In genomic region chrX:110015027-110015426, GRCh38 we compare ENCODE assay signal across 19 cellular contexts. TPM values are rescaled to one million over a fixed set of nuclear protein-coding genes. Genes with fewer than 3 reads are reported as not detected.
A peak's percentile ranks its signal among the peaks of the same experiment; 100 is the strongest.
DNase-seq lines count a peak whose midpoint lies in the region; ATAC-seq and TF ChIP-seq lines count a peak whose summit lies in the region.
"Had no signal": no experiment of that assay in that cellular context is flagged by ENCODE, and none has a peak within 500 bp of the region (broad histone marks: within the 10 kb centered on the region; RNA-seq: fewer than 3 reads in every experiment).

No MANE protein-coding gene starts in this region.

- H3K9me3 ChIP-seq in right cardiac atrium (ENCODE audit: control insufficient read depth, low read length): no peaks in the 10 kb centered on the region
- no peaks in the 10 kb centered on the region for H3K9me3 ChIP-seq in psoas muscle
- no peaks in the 10 kb centered on the region for H3K9me3 ChIP-seq in trophoblast cell (ENCODE audit: insufficient read depth, low read depth, low read length)
- H3K9me3 ChIP-seq: testis had no signal

- H3K27me3 ChIP-seq in right cardiac atrium (ENCODE audit: control insufficient read depth, insufficient read depth) (no peaks in the 10 kb centered on the region), psoas muscle (ENCODE audit: insufficient read depth in 3 of 3, low read length in 2 of 3) (peaks cover 0 to 24% (median 0%) of the 10 kb centered on the region in 3 donors), trophoblast cell (ENCODE audit: insufficient read depth, low read length) (no peaks in the 10 kb centered on the region)
- H3K27me3 ChIP-seq: testis had no signal

- peak in 1 of 2 donors; percentile 60 for ATAC-seq in right cardiac atrium
- peak in 2 of 4 donors; percentile 30 to 52 for ATAC-seq in psoas muscle
- ATAC-seq: activated naive CD8-positive, alpha-beta T cell treated with anti-CD3 and anti-CD28 coated beads, Interleukin-2, amount 50 U/mL, for 24 hours; esophagus mucosa; stimulated activated memory B cell treated with anti-CD40 and anti-IgM and Interleukin-4, amounts not matched to agents 10 μg/mL and 1 μg/mL and 100 μg/mL, for 72 hours had no signal

- H3K14ac ChIP-seq in trophoblast cell (ENCODE audit: low read length): no peak overlapping the region

- H4K12ac ChIP-seq in trophoblast cell (ENCODE audit: low read depth, low read length): no peak overlapping the region

- H4K91ac ChIP-seq in trophoblast cell (ENCODE audit: low read depth, low read length): no peak overlapping the region

- no peak overlapping the region for H2AFZ ChIP-seq in trophoblast cell (ENCODE audit: insufficient read depth, low read length, poor library complexity)

- H3K18ac ChIP-seq in trophoblast cell (ENCODE audit: low read length): no peak overlapping the region

- H3K4me3 ChIP-seq in right cardiac atrium (ENCODE audit: low read length): no peak overlapping the region
- H3K4me3 ChIP-seq in psoas muscle: no peak overlapping the region
- no peak overlapping the region for H3K4me3 ChIP-seq in trophoblast cell (ENCODE audit: low read depth, low read length)
- no peak overlapping the region for H3K4me3 ChIP-seq in foreskin fibroblast (ENCODE audit: low read depth in 1 of 2, low read length in 2 of 2)
- H3K4me3 ChIP-seq: testis had no signal

- H3K36me3 ChIP-seq in psoas muscle (ENCODE audit: insufficient read depth in 1 of 2, low read depth in 1 of 2): peaks cover 0 to 31% of the 10 kb centered on the region in 2 donors
- no peaks in the 10 kb centered on the region for H3K36me3 ChIP-seq in trophoblast cell (ENCODE audit: control insufficient read depth in 1 of 2, insufficient read depth in 2 of 2, low read length in 2 of 2)

- H4K8ac ChIP-seq in trophoblast cell (ENCODE audit: low read depth, low read length): no peak overlapping the region

- H3K79me1 ChIP-seq in trophoblast cell (ENCODE audit: low read length): no peaks in the 10 kb centered on the region

- no peak overlapping the region for H3K4ac ChIP-seq in trophoblast cell (ENCODE audit: low read depth, low read length)

- H3K79me2 ChIP-seq in trophoblast cell (ENCODE audit: control insufficient read depth, insufficient read depth, low read length, poor library complexity): no peaks in the 10 kb centered on the region

- H2BK12ac ChIP-seq in trophoblast cell (ENCODE audit: low read length): no peak overlapping the region

- H3K9ac ChIP-seq in trophoblast cell (ENCODE audit: low read length): no peak overlapping the region

- H2BK120ac ChIP-seq in trophoblast cell (ENCODE audit: insufficient read depth, low read length, poor library complexity): no peak overlapping the region

- H3K27ac ChIP-seq in caudate nucleus (ENCODE audit: low read depth, low read length) (peak overlapping the region; percentile 18), right cardiac atrium (ENCODE audit: low read length) (peak overlapping the region; percentile 75), psoas muscle (peak overlapping the region; percentile 49), trophoblast cell (ENCODE audit: low read depth, low read length) (no peak overlapping the region)
- H3K27ac ChIP-seq: RWPE1, testis had no signal

- WGBS in right cardiac atrium: 63% methylated on average over 3 of the region's 3 CpGs
- 41 to 61% (median 45%) methylated on average over 3 of the region's 3 CpGs for WGBS in psoas muscle, 3 donors
- no CpG with 5 or more reads among the region's 3 CpGs for WGBS in trophoblast cell (ENCODE audit: extremely low coverage, insufficient coverage, insufficient read length)

- TF ChIP-seq CTCF in psoas muscle (IDR thresholded peaks at IDR 0.05) (no peak), foreskin fibroblast (IDR thresholded peaks at IDR 0.05; ENCODE audit: low read depth, low read length) (no peak)

- no peak overlapping the region for H3K23ac ChIP-seq in trophoblast cell (ENCODE audit: low read length)

- no peak overlapping the region for H3K4me2 ChIP-seq in trophoblast cell (ENCODE audit: low read length)

- H3K4me1 ChIP-seq in right cardiac atrium (ENCODE audit: control insufficient read depth, insufficient read depth, low read length): peaks cover 1% of the 10 kb centered on the region
- H3K4me1 ChIP-seq in psoas muscle: peaks cover 25% of the 10 kb centered on the region
- H3K4me1 ChIP-seq in trophoblast cell (ENCODE audit: control insufficient read depth in 1 of 2, insufficient read depth in 2 of 2, low read length in 2 of 2): peaks cover 0 to 11% of the 10 kb centered on the region in 2 experiments
- H3K4me1 ChIP-seq: testis had no signal

- DNase-seq in M059J (ENCODE audit: low read depth) (peak; percentile 56), caudate nucleus (lab: John Stamatoyannopoulos, UW) (peak in 7 of 61 donors; percentile 0 to 16 (median 3)), right cardiac atrium (no peak), psoas muscle (no peak), NCI-H1105 treated with DMSO at 0.1 percent for 48 hours (lab: John Stamatoyannopoulos, UW) (no peak), trophoblast cell (no peak), foreskin fibroblast (no peak), kidney tubule cell (ENCODE audit: low spot score) (no peak)
- DNase-seq: activated CD4-positive, alpha-beta T cell treated with anti-CD3 and anti-CD28 coated beads, Interleukin-2, amount 50 U/mL, for 1 hour; activated CD8-positive, alpha-beta memory T cell treated with anti-CD3 and anti-CD28 coated beads, Interleukin-2, amount 50 U/mL, for 48 hours; activated naive CD8-positive, alpha-beta T cell treated with anti-CD3 and anti-CD28 coated beads, Interleukin-2, amount 50 U/mL, for 24 hours; H9; NCI-H1105; NCI-H2107; NCI-H524 treated with DMSO at 0.1 percent for 48 hours had no signal

- intact Hi-C loops in right cardiac atrium (cut with DNase I) (no loop called here), psoas muscle (cut with DNase I) (no loop called here)

- no peak overlapping the region for H2BK5ac ChIP-seq in trophoblast cell (ENCODE audit: low read depth, low read length, poor library complexity)

- no peak overlapping the region for H2AK5ac ChIP-seq in trophoblast cell (ENCODE audit: low read length)

RNA-seq across cellular contexts. Expression of gene TMEM164, which starts 12.1 kb away (rescaled TPM):
- total RNA-seq in M059J (2014; rRNA removed; shearing (Covaris generic)): 32.6 and 33.4 TPM in 2 replicates
- 10 to 100 TPM; 29.7 to 37.5 (median 34.3) TPM for total RNA-seq in right cardiac atrium
- polyA plus RNA-seq in right cardiac atrium: 17.6 TPM
- total RNA-seq in psoas muscle: 10 to 100 TPM; 27.0 to 42.4 (median 38.4) TPM
- polyA plus RNA-seq in psoas muscle: 10 to 100 TPM; 14.5 to 31.7 (median 23.1) TPM
- 10.4 and 10.8 TPM in 2 replicates for polyA plus RNA-seq in trophoblast cell (2013)
